ENCODE assay signal across 1 cellular context in the genomic region with DNA sequence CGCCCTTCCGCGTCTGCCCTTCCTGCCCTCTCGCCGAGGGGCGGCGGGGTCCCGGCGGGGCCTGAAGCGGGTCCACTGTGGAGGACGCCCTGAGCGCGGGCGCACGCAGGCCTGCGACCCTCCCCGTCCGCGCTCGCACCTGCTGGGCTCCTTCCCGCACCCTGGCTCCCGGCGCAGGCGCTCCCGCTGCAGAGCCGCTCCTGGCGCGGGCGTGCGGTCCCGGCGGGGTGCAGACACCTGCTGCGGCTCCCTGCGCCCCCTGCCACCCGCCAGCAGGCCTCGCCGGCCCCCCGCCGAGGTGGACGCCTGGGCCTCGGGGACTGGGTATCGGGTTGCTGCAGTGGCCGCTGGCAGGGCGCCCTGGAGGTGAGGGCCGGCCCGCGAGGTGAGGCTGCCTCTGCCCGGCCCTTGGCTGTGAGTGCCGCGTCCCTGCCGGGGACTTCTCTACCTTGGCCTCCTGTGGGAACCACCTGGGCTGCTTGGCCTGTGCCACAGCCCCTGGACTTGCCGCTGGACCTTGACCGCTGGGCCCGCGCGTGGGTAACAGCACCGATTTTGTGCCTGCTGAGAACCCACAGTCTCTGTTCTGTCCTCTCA.
A peak's percentile ranks its signal among the peaks of the same experiment; 100 is the strongest.
TF ChIP-seq lines count a peak whose summit lies in the region.

No MANE protein-coding gene starts in this region.

TF ChIP-seq in HepG2, 621 proteins besides CTCF, POLR2A, EP300 and RAD21 (continued from another document and continues in another):
- TF ChIP-seq, protein P1, sequence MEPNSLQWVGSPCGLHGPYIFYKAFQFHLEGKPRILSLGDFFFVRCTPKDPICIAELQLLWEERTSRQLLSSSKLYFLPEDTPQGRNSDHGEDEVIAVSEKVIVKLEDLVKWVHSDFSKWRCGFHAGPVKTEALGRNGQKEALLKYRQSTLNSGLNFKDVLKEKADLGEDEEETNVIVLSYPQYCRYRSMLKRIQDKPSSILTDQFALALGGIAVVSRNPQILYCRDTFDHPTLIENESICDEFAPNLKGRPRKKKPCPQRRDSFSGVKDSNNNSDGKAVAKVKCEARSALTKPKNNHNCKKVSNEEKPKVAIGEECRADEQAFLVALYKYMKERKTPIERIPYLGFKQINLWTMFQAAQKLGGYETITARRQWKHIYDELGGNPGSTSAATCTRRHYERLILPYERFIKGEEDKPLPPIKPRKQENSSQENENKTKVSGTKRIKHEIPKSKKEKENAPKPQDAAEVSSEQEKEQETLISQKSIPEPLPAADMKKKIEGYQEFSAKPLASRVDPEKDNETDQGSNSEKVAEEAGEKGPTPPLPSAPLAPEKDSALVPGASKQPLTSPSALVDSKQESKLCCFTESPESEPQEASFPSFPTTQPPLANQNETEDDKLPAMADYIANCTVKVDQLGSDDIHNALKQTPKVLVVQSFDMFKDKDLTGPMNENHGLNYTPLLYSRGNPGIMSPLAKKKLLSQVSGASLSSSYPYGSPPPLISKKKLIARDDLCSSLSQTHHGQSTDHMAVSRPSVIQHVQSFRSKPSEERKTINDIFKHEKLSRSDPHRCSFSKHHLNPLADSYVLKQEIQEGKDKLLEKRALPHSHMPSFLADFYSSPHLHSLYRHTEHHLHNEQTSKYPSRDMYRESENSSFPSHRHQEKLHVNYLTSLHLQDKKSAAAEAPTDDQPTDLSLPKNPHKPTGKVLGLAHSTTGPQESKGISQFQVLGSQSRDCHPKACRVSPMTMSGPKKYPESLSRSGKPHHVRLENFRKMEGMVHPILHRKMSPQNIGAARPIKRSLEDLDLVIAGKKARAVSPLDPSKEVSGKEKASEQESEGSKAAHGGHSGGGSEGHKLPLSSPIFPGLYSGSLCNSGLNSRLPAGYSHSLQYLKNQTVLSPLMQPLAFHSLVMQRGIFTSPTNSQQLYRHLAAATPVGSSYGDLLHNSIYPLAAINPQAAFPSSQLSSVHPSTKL (CRISPR knock-in tag; IDR thresholded peaks at IDR 0.05): no peak
- TF ChIP-seq, protein P2, sequence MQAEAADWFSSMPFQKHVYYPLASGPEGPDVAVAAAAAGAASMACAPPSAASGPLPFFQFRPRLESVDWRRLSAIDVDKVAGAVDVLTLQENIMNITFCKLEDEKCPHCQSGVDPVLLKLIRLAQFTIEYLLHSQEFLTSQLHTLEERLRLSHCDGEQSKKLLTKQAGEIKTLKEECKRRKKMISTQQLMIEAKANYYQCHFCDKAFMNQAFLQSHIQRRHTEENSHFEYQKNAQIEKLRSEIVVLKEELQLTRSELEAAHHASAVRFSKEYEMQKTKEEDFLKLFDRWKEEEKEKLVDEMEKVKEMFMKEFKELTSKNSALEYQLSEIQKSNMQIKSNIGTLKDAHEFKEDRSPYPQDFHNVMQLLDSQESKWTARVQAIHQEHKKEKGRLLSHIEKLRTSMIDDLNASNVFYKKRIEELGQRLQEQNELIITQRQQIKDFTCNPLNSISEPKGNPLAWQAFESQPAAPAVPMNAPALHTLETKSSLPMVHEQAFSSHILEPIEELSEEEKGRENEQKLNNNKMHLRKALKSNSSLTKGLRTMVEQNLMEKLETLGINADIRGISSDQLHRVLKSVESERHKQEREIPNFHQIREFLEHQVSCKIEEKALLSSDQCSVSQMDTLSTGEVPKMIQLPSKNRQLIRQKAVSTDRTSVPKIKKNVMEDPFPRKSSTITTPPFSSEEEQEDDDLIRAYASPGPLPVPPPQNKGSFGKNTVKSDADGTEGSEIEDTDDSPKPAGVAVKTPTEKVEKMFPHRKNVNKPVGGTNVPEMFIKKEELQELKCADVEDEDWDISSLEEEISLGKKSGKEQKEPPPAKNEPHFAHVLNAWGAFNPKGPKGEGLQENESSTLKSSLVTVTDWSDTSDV (CRISPR knock-in tag; IDR thresholded peaks at IDR 0.05): 0 out of 2 replicates have a peak, but pooled peaks have one; percentile 17
- TF ChIP-seq CHD2 (IDR thresholded peaks at IDR 0.05; ENCODE audit: low read depth, low read length) (no peak), RNF2 (conservative IDR thresholded peaks at IDR 0.05; ENCODE audit: low read depth) (no peak), ZNF460 (CRISPR knock-in tag; IDR thresholded peaks at IDR 0.05; ENCODE audit: borderline replicate concordance) (no peak), TGIF2 (CRISPR knock-in tag; IDR thresholded peaks at IDR 0.05) (no peak), ZNF781 (CRISPR knock-in tag; IDR thresholded peaks at IDR 0.05; ENCODE audit: borderline replicate concordance, not compliant biosample characterization) (no peak), ZNF232 (CRISPR knock-in tag; IDR thresholded peaks at IDR 0.05; ENCODE audit: borderline replicate concordance) (no peak), RAD51 (IDR thresholded peaks at IDR 0.05; ENCODE audit: borderline replicate concordance) (no peak), ZNF83 (CRISPR knock-in tag; IDR thresholded peaks at IDR 0.05; ENCODE audit: borderline replicate concordance) (no peak), ASH2L (IDR thresholded peaks at IDR 0.05; ENCODE audit: insufficient read length, low read depth, low read length) (no peak), ZNF143 (CRISPR knock-in tag; IDR thresholded peaks at IDR 0.05) (no peak), ATM (IDR thresholded peaks at IDR 0.05; ENCODE audit: borderline replicate concordance) (no peak), SSRP1 (CRISPR knock-in tag; IDR thresholded peaks at IDR 0.05) (no peak)
- TF ChIP-seq, protein P3, sequence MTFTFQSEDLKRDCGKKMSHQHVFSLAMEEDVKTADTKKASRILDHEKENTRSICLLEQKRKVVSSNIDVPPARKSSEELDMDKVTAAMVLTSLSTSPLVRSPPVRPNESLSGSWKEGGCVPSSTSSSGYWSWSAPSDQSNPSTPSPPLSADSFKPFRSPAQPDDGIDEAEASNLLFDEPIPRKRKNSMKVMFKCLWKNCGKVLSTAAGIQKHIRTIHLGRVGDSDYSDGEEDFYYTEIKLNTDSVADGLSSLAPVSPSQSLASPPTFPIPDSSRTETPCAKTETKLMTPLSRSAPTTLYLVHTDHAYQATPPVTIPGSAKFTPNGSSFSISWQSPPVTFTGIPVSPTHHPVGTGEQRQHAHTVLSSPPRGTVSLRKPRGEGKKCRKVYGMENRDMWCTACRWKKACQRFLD (CRISPR knock-in tag; IDR thresholded peaks at IDR 0.05; ENCODE audit: borderline replicate concordance): no peak
- TF ChIP-seq, protein P4, sequence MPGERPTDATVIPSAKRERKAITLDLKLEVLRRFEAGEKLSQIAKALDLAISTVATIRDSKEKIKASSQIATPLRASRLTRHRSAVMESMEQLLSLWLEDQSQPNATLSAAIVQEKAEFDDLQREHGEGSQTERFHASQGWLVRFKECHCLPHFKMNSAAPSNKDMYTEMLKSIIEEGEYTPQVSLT (CRISPR knock-in tag; IDR thresholded peaks at IDR 0.05; ENCODE audit: borderline replicate concordance, low read depth): no peak; the same call in 1 of the 2 replicates
- TF ChIP-seq, protein P5, sequence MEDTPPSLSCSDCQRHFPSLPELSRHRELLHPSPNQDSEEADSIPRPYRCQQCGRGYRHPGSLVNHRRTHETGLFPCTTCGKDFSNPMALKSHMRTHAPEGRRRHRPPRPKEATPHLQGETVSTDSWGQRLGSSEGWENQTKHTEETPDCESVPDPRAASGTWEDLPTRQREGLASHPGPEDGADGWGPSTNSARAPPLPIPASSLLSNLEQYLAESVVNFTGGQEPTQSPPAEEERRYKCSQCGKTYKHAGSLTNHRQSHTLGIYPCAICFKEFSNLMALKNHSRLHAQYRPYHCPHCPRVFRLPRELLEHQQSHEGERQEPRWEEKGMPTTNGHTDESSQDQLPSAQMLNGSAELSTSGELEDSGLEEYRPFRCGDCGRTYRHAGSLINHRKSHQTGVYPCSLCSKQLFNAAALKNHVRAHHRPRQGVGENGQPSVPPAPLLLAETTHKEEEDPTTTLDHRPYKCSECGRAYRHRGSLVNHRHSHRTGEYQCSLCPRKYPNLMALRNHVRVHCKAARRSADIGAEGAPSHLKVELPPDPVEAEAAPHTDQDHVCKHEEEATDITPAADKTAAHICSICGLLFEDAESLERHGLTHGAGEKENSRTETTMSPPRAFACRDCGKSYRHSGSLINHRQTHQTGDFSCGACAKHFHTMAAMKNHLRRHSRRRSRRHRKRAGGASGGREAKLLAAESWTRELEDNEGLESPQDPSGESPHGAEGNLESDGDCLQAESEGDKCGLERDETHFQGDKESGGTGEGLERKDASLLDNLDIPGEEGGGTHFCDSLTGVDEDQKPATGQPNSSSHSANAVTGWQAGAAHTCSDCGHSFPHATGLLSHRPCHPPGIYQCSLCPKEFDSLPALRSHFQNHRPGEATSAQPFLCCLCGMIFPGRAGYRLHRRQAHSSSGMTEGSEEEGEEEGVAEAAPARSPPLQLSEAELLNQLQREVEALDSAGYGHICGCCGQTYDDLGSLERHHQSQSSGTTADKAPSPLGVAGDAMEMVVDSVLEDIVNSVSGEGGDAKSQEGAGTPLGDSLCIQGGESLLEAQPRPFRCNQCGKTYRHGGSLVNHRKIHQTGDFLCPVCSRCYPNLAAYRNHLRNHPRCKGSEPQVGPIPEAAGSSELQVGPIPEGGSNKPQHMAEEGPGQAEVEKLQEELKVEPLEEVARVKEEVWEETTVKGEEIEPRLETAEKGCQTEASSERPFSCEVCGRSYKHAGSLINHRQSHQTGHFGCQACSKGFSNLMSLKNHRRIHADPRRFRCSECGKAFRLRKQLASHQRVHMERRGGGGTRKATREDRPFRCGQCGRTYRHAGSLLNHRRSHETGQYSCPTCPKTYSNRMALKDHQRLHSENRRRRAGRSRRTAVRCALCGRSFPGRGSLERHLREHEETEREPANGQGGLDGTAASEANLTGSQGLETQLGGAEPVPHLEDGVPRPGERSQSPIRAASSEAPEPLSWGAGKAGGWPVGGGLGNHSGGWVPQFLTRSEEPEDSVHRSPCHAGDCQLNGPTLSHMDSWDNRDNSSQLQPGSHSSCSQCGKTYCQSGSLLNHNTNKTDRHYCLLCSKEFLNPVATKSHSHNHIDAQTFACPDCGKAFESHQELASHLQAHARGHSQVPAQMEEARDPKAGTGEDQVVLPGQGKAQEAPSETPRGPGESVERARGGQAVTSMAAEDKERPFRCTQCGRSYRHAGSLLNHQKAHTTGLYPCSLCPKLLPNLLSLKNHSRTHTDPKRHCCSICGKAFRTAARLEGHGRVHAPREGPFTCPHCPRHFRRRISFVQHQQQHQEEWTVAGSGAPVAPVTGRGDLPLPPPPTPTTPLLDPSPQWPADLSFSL (CRISPR knock-in tag; IDR thresholded peaks at IDR 0.05): no peak
- TF ChIP-seq, protein P6, sequence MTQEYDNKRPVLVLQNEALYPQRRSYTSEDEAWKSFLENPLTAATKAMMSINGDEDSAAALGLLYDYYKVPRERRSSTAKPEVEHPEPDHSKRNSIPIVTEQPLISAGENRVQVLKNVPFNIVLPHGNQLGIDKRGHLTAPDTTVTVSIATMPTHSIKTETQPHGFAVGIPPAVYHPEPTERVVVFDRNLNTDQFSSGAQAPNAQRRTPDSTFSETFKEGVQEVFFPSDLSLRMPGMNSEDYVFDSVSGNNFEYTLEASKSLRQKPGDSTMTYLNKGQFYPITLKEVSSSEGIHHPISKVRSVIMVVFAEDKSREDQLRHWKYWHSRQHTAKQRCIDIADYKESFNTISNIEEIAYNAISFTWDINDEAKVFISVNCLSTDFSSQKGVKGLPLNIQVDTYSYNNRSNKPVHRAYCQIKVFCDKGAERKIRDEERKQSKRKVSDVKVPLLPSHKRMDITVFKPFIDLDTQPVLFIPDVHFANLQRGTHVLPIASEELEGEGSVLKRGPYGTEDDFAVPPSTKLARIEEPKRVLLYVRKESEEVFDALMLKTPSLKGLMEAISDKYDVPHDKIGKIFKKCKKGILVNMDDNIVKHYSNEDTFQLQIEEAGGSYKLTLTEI (CRISPR knock-in tag; conservative IDR thresholded peaks at IDR 0.05): no peak
- TF ChIP-seq, protein P7, sequence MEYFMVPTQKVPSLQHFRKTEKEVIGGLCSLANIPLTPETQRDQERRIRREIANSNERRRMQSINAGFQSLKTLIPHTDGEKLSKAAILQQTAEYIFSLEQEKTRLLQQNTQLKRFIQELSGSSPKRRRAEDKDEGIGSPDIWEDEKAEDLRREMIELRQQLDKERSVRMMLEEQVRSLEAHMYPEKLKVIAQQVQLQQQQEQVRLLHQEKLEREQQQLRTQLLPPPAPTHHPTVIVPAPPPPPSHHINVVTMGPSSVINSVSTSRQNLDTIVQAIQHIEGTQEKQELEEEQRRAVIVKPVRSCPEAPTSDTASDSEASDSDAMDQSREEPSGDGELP (IDR thresholded peaks at IDR 0.05; ENCODE audit: borderline replicate concordance, low read depth): no peak
- TF ChIP-seq, protein P8, sequence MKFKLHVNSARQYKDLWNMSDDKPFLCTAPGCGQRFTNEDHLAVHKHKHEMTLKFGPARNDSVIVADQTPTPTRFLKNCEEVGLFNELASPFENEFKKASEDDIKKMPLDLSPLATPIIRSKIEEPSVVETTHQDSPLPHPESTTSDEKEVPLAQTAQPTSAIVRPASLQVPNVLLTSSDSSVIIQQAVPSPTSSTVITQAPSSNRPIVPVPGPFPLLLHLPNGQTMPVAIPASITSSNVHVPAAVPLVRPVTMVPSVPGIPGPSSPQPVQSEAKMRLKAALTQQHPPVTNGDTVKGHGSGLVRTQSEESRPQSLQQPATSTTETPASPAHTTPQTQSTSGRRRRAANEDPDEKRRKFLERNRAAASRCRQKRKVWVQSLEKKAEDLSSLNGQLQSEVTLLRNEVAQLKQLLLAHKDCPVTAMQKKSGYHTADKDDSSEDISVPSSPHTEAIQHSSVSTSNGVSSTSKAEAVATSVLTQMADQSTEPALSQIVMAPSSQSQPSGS (CRISPR knock-in tag; IDR thresholded peaks at IDR 0.05): no peak
- TF ChIP-seq, protein P9, sequence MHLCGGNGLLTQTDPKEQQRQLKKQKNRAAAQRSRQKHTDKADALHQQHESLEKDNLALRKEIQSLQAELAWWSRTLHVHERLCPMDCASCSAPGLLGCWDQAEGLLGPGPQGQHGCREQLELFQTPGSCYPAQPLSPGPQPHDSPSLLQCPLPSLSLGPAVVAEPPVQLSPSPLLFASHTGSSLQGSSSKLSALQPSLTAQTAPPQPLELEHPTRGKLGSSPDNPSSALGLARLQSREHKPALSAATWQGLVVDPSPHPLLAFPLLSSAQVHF (CRISPR knock-in tag; IDR thresholded peaks at IDR 0.05): no peak
- TF ChIP-seq, protein P10, sequence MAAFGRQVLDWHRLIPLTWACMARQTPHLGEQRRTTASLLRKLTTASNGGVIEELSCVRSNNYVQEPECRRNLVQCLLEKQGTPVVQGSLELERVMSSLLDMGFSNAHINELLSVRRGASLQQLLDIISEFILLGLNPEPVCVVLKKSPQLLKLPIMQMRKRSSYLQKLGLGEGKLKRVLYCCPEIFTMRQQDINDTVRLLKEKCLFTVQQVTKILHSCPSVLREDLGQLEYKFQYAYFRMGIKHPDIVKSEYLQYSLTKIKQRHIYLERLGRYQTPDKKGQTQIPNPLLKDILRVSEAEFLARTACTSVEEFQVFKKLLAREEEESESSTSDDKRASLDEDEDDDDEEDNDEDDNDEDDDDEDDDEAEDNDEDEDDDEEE (CRISPR knock-in tag; IDR thresholded peaks at IDR 0.05): no peak
